Comparison of ENCODE assay signal across 8 cellular contexts in genomic region chr6:113873043-113873667, GRCh38. TPM values are rescaled to one million over a fixed set of nuclear protein-coding genes. Genes with fewer than 3 reads are reported as not detected.
A peak's percentile ranks its signal among the peaks of the same experiment; 100 is the strongest.
DNase-seq lines count a peak whose midpoint lies in the region; ATAC-seq and TF ChIP-seq lines count a peak whose summit lies in the region.

No MANE protein-coding gene starts in this region.

- CTCF ChIA-PET in activated CD8-positive, alpha-beta memory T cell treated with anti-CD3 and anti-CD28 coated beads, Interleukin-2, amount 10 ng/mL, durations not matched to agents 7 days and 5 days (lab: Charles Lee): no interaction called here
- CTCF ChIA-PET in WTC11 (lab: Charles Lee): no interaction called here

- peaks cover 6% of the 10 kb centered on the region for H3K4me1 Mint-ChIP-seq in activated CD8-positive, alpha-beta memory T cell treated with anti-CD3 and anti-CD28 coated beads, Interleukin-2, amount 10 ng/mL, durations not matched to agents 7 days and 5 days
- H3K4me1 Mint-ChIP-seq in WTC11: 0 out of 2 replicates have a peak, but pooled peaks cover 5% of the 10 kb centered on the region

- H3K36me3 Mint-ChIP-seq in activated CD8-positive, alpha-beta memory T cell treated with anti-CD3 and anti-CD28 coated beads, Interleukin-2, amount 10 ng/mL, durations not matched to agents 7 days and 5 days: no peaks in the 10 kb centered on the region
- no peaks in the 10 kb centered on the region for H3K36me3 Mint-ChIP-seq in WTC11

- TF ChIP-seq CTCF in WTC11 (IDR thresholded peaks at IDR 0.05): no peak

- POLR2A ChIA-PET in WTC11 (lab: Charles Lee): no interaction called here

- peak; percentile 36 for ATAC-seq in activated CD8-positive, alpha-beta memory T cell treated with anti-CD3 and anti-CD28 coated beads, Interleukin-2, amount 10 ng/mL, durations not matched to agents 7 days and 5 days
- peak; percentile 92 for ATAC-seq in HG02884 (IDR thresholded peaks at IDR 0.05; ENCODE audit: unreplicated experiment)
- no peak for ATAC-seq in WTC11

- no peak overlapping the region for H3K27ac Mint-ChIP-seq in activated CD8-positive, alpha-beta memory T cell treated with anti-CD3 and anti-CD28 coated beads, Interleukin-2, amount 10 ng/mL, durations not matched to agents 7 days and 5 days
- H3K27ac Mint-ChIP-seq in WTC11: no peak overlapping the region

- no peak overlapping the region for H3K4me3 Mint-ChIP-seq in activated CD8-positive, alpha-beta memory T cell treated with anti-CD3 and anti-CD28 coated beads, Interleukin-2, amount 10 ng/mL, durations not matched to agents 7 days and 5 days
- no peak overlapping the region for H3K4me3 Mint-ChIP-seq in WTC11

- no peak for DNase-seq in activated CD8-positive, alpha-beta memory T cell treated with anti-CD3 and anti-CD28 coated beads, Interleukin-2, amount 10 ng/mL, durations not matched to agents 7 days and 5 days
- DNase-seq in activated CD8-positive, alpha-beta memory T cell treated with anti-CD3 and anti-CD28 coated beads for 24 hours: no peak
- DNase-seq in NOMO-1 treated with dmso at 0.1 percent for 144 hours (lab: John Stamatoyannopoulos, UW; ENCODE audit: unreplicated experiment): peak; percentile 87
- peak; percentile 56 for DNase-seq in ureter (ENCODE audit: low spot score)
- no peak for DNase-seq in WTC11 (ENCODE audit: low spot score)
- no peak for DNase-seq in NCI-H2227 treated with DMSO at 0.1 percent for 48 hours (lab: John Stamatoyannopoulos, UW)

- H3K9me3 Mint-ChIP-seq in activated CD8-positive, alpha-beta memory T cell treated with anti-CD3 and anti-CD28 coated beads, Interleukin-2, amount 10 ng/mL, durations not matched to agents 7 days and 5 days (ENCODE audit: low read depth): no peaks in the 10 kb centered on the region
- H3K9me3 Mint-ChIP-seq in WTC11: no peaks in the 10 kb centered on the region

- no peaks in the 10 kb centered on the region for H3K27me3 ChIP-seq in layer of hippocampus (ENCODE audit: control insufficient read depth, insufficient read depth, low read length)

- H3K27ac ChIP-seq in layer of hippocampus (ENCODE audit: low read depth, low read length): peak overlapping the region; percentile 18

- H3K27me3 Mint-ChIP-seq in activated CD8-positive, alpha-beta memory T cell treated with anti-CD3 and anti-CD28 coated beads, Interleukin-2, amount 10 ng/mL, durations not matched to agents 7 days and 5 days: peaks cover 32% of the 10 kb centered on the region
- no peaks in the 10 kb centered on the region for H3K27me3 Mint-ChIP-seq in WTC11 (ENCODE audit: low read depth)

TF ChIP-seq in WTC11, 78 proteins besides CTCF, POLR2A, EP300 and RAD21:
- TF ChIP-seq ETV6 (CRISPR knock-in tag; IDR thresholded peaks at IDR 0.05) (no peak), SOX15 (CRISPR knock-in tag; IDR thresholded peaks at IDR 0.05) (no peak), ATF6 (CRISPR knock-in tag; IDR thresholded peaks at IDR 0.05) (no peak), ZNF532 (CRISPR knock-in tag; IDR thresholded peaks at IDR 0.05; ENCODE audit: borderline replicate concordance) (no peak), ZNF512 (CRISPR knock-in tag; IDR thresholded peaks at IDR 0.05; ENCODE audit: borderline replicate concordance) (no peak), MAX (CRISPR knock-in tag; IDR thresholded peaks at IDR 0.05) (no peak), ZSCAN18 (CRISPR knock-in tag; IDR thresholded peaks at IDR 0.05) (no peak), E2F1 (CRISPR knock-in tag; IDR thresholded peaks at IDR 0.05) (no peak), TEAD1 (CRISPR knock-in tag; IDR thresholded peaks at IDR 0.05) (no peak)

RNA-seq across cellular contexts. Expression of gene MARCKS, which starts 16.0 kb away (rescaled TPM):
- total RNA-seq in activated CD8-positive, alpha-beta memory T cell treated with anti-CD3 and anti-CD28 coated beads, Interleukin-2, amount 10 ng/mL, durations not matched to agents 7 days and 5 days: under 1 TPM in 1 of 2 experiments, not detected in 1; 0.30 TPM
- 150 TPM for total RNA-seq in ureter
- total RNA-seq in WTC11 (2021): 95.1 to 128 TPM (median 126 TPM) in 3 replicates

Comparison
In these comparisons a context has a peak if more than half of its experiments do, and no peak if none do; other contexts are left out.
1. DNase-seq: peak in NOMO-1 treated with dmso at 0.1 percent for 144 hours (single experiment) and ureter (single experiment); none in activated CD8-positive, alpha-beta memory T cell treated with anti-CD3 and anti-CD28 coated beads, Interleukin-2, amount 10 ng/mL, durations not matched to agents 7 days and 5 days (single experiment), activated CD8-positive, alpha-beta memory T cell treated with anti-CD3 and anti-CD28 coated beads for 24 hours (single experiment), WTC11 (single experiment) and NCI-H2227 treated with DMSO at 0.1 percent for 48 hours (single experiment).
2. RNA of gene MARCKS, which starts 16.0 kb away (total RNA-seq): 150 TPM in ureter (single experiment) and 95.1 to 128 TPM in WTC11; 0.30 TPM in activated CD8-positive, alpha-beta memory T cell treated with anti-CD3 and anti-CD28 coated beads, Interleukin-2, amount 10 ng/mL, durations not matched to agents 7 days and 5 days; every median in the first group is over 10 times any median in the second.